Comparison of ENCODE assay signal across 1 cellular context in the genomic region with DNA sequence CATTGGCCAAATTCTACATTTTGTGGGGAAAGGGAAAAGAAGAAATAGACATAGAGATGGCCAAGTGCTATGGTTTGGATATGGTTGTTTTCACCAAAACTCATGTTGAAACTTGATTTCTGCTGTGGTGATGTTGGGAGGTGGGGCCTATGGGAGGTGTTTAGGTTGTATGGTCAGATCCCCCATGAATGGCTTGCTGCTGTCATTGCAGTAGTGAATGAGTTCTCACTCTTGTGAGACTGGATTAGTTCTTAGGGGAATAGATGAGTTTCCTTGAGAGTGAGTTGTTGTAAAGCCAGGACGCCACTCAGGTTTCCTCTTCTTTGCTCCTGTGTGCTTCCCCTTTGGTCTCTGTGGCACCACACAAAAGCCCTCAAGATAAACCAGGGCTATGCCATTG.
TF ChIP-seq lines count a peak whose summit lies in the region.

No MANE protein-coding gene starts in this region.

TF ChIP-seq in H1, 55 proteins besides CTCF, POLR2A, EP300 and RAD21:
- TF ChIP-seq FOSL1 (IDR thresholded peaks at IDR 0.05; ENCODE audit: insufficient read depth, low read depth, low read length) (no peak), CHD2 (IDR thresholded peaks at IDR 0.05; ENCODE audit: low read length) (no peak), SAP30 (IDR thresholded peaks at IDR 0.05; ENCODE audit: insufficient read depth, insufficient replicate concordance, low read length) (no peak), CBX8 (IDR thresholded peaks at IDR 0.05; ENCODE audit: borderline replicate concordance, low read depth, low read length) (no peak), NANOG (IDR thresholded peaks at IDR 0.05; ENCODE audit: insufficient read depth, low read depth, low read length, poor library complexity, severe bottlenecking) (no peak), GTF2F1 (IDR thresholded peaks at IDR 0.05; ENCODE audit: borderline replicate concordance, low read depth, low read length) (no peak), ZNF274 (IDR thresholded peaks at IDR 0.05; ENCODE audit: borderline replicate concordance, extremely low read depth, low read length) (no peak), SUZ12 (IDR thresholded peaks at IDR 0.05; ENCODE audit: low read length) (no peak), CREB1 (IDR thresholded peaks at IDR 0.05) (no peak), RXRA (IDR thresholded peaks at IDR 0.05; ENCODE audit: insufficient read depth, low read depth, low read length) (no peak), RBBP5 (IDR thresholded peaks at IDR 0.05; ENCODE audit: borderline replicate concordance, low read depth, low read length) (no peak), ATF2 (IDR thresholded peaks at IDR 0.05; ENCODE audit: low read length) (no peak), ATF3 (IDR thresholded peaks at IDR 0.05; ENCODE audit: insufficient read depth, low read depth, low read length) (no peak), HDAC6 (IDR thresholded peaks at IDR 0.05; ENCODE audit: low read depth, low read length) (no peak)
